In genomic region chr6:140858381-140858971, GRCh38 we compare ENCODE assay signal across 13 cellular contexts.
A peak's percentile ranks its signal among the peaks of the same experiment; 100 is the strongest.
DNase-seq lines count a peak whose midpoint lies in the region; ATAC-seq and TF ChIP-seq lines count a peak whose summit lies in the region.
"Had no signal": no experiment of that assay in that cellular context is flagged by ENCODE, and none has a peak within 500 bp of the region (broad histone marks: within the 10 kb centered on the region; RNA-seq: fewer than 3 reads in every experiment).

No MANE protein-coding gene starts in this region.

- H3K4me3 Mint-ChIP-seq in MCF 10A (ENCODE audit: unreplicated experiment) (peak overlapping the region; percentile 70), Caco-2 (ENCODE audit: unreplicated experiment) (no peak overlapping the region)
- H3K4me3 Mint-ChIP-seq: activated CD8-positive, alpha-beta memory T cell treated with anti-CD3 and anti-CD28 coated beads, Interleukin-2, amount 10 ng/mL, durations not matched to agents 7 days and 5 days; effector memory CD8-positive, alpha-beta T cell had no signal

- no peaks in the 10 kb centered on the region for H3K27me3 ChIP-seq in breast epithelium
- H3K27me3 ChIP-seq in brain microvascular endothelial cell (replicated peaks): no peaks in the 10 kb centered on the region
- H3K27me3 ChIP-seq in layer of hippocampus (ENCODE audit: control insufficient read depth, insufficient read depth, low read length): no peaks in the 10 kb centered on the region
- no peaks in the 10 kb centered on the region for H3K27me3 ChIP-seq in vagina
- no peaks in the 10 kb centered on the region for H3K27me3 ChIP-seq in Caco-2 (replicated peaks; ENCODE audit: control insufficient read depth, insufficient read depth, low read length)

- DNase-seq in MCF 10A (ENCODE audit: unreplicated experiment): peak; percentile 64
- DNase-seq in breast epithelium (ENCODE audit: low spot score in 2 of 2): no peak
- DNase-seq in brain microvascular endothelial cell: no peak
- DNase-seq in vagina (ENCODE audit: extremely low spot score in 2 of 2): no peak
- DNase-seq in Caco-2: no peak
- DNase-seq in activated naive CD4-positive, alpha-beta T cell treated with anti-CD3 and anti-CD28 coated beads, Interleukin-2, amount 50 U/mL, for 16 hours: no peak
- DNase-seq: activated CD8-positive, alpha-beta memory T cell treated with anti-CD3 and anti-CD28 coated beads, Interleukin-2, amount 10 ng/mL, durations not matched to agents 7 days and 5 days; effector memory CD8-positive, alpha-beta T cell; NCI-H1694 treated with DMSO at 0.1 percent for 48 hours had no signal

- POLR2A ChIA-PET in MCF 10A (lab: Yijun Ruan, JAX) (interaction anchor here (0.5 to 2.8 kb wide), 25 partner anchors 9 to 1486 kb away, joined by 3 to 25 read pairs (median 3); partner anchors contain the start of gene CITED2), Caco-2 (lab: Charles Lee) (no interaction called here)

- H3K4me3 ChIP-seq in breast epithelium: no peak overlapping the region
- no peak overlapping the region for H3K4me3 ChIP-seq in brain microvascular endothelial cell (ENCODE audit: low read depth, low read length)
- no peak overlapping the region for H3K4me3 ChIP-seq in vagina
- no peak overlapping the region for H3K4me3 ChIP-seq in Caco-2 (ENCODE audit: low read depth, low read length)
- H3K4me3 ChIP-seq: prostate gland, thoracic aorta had no signal

- peak overlapping the region in 1 of 2 donors; percentile 22 for H3K27ac ChIP-seq in breast epithelium
- H3K27ac ChIP-seq in brain microvascular endothelial cell: peak overlapping the region; percentile 28
- H3K27ac ChIP-seq in layer of hippocampus (ENCODE audit: low read depth, low read length): peak overlapping the region; percentile 30
- peak overlapping the region; percentile 21 for H3K27ac ChIP-seq in vagina
- H3K27ac ChIP-seq: prostate gland had no signal

- TSS peak; percentile 21 for BruUV-seq in MCF 10A (replicated peaks; lab: Mats Ljungman, UMichigan)
- BruUV-seq in Caco-2 (replicated peaks; lab: Mats Ljungman, UMichigan): no TSS peak

- in situ Hi-C loops in brain microvascular endothelial cell (cut with HindIII; ENCODE audit: low pct_ligation_motif_present, low sequenced_read_pairs): no loop called here

- TF ChIP-seq CTCF in MCF 10A (IDR thresholded peaks at IDR 0.05; ENCODE audit: unreplicated experiment) (no peak), breast epithelium (IDR thresholded peaks at IDR 0.05) (no peak), brain microvascular endothelial cell (IDR thresholded peaks at IDR 0.05; ENCODE audit: low read depth, low read length, missing control alignments) (no peak), vagina (IDR thresholded peaks at IDR 0.05) (no peak), Caco-2 (IDR thresholded peaks at IDR 0.05; ENCODE audit: insufficient read depth in 1 of 2, low read depth in 1 of 2, low read length in 1 of 2, severe bottlenecking in 1 of 2, unreplicated experiment in 1 of 2) (no peak)

- ATAC-seq in GM18505 (IDR thresholded peaks at IDR 0.05; ENCODE audit: unreplicated experiment): no peak
- ATAC-seq: activated CD8-positive, alpha-beta memory T cell treated with anti-CD3 and anti-CD28 coated beads, Interleukin-2, amount 10 ng/mL, durations not matched to agents 7 days and 5 days; effector memory CD8-positive, alpha-beta T cell had no signal

- H3K36me3 ChIP-seq in breast epithelium (no peaks in the 10 kb centered on the region), brain microvascular endothelial cell (replicated peaks) (no peaks in the 10 kb centered on the region), vagina (no peaks in the 10 kb centered on the region), Caco-2 (ENCODE audit: control insufficient read depth, insufficient read depth, low read length) (no peaks in the 10 kb centered on the region)
- H3K36me3 ChIP-seq: prostate gland, thoracic aorta had no signal

- CTCF ChIA-PET in MCF 10A (lab: Yijun Ruan, JAX) (interaction anchor here (0.6 to 1.2 kb wide), 3 partner anchors 9 to 1485 kb away, joined by 3 to 4 read pairs (median 4); no protein-coding TSS in a partner anchor), Caco-2 (lab: Charles Lee) (no interaction called here)

- H3K36me3 Mint-ChIP-seq in MCF 10A (ENCODE audit: insufficient read depth, unreplicated experiment) (no peaks in the 10 kb centered on the region), Caco-2 (ENCODE audit: insufficient read depth, unreplicated experiment) (peaks cover 6% of the 10 kb centered on the region)
- H3K36me3 Mint-ChIP-seq: activated CD8-positive, alpha-beta memory T cell treated with anti-CD3 and anti-CD28 coated beads, Interleukin-2, amount 10 ng/mL, durations not matched to agents 7 days and 5 days had no signal

- H3K9me3 ChIP-seq in breast epithelium (no peaks in the 10 kb centered on the region), vagina (no peaks in the 10 kb centered on the region), Caco-2 (peaks cover 25% of the 10 kb centered on the region)
- H3K9me3 ChIP-seq: prostate gland, thoracic aorta had no signal

- H3K27me3 Mint-ChIP-seq in MCF 10A (ENCODE audit: insufficient read depth, unreplicated experiment) (no peaks in the 10 kb centered on the region), Caco-2 (ENCODE audit: insufficient read depth, unreplicated experiment) (no peaks in the 10 kb centered on the region)
- H3K27me3 Mint-ChIP-seq: effector memory CD8-positive, alpha-beta T cell had no signal

- no peaks in the 10 kb centered on the region for H3K9me3 Mint-ChIP-seq in MCF 10A (ENCODE audit: unreplicated experiment)
- H3K9me3 Mint-ChIP-seq in Caco-2 (ENCODE audit: unreplicated experiment): peaks cover 26% of the 10 kb centered on the region
- H3K9me3 Mint-ChIP-seq: effector memory CD8-positive, alpha-beta T cell had no signal

- TF ChIP-seq POLR2A in breast epithelium (IDR thresholded peaks at IDR 0.05) (no peak), vagina (IDR thresholded peaks at IDR 0.05) (no peak), GM18505 (IDR thresholded peaks at IDR 0.05; ENCODE audit: borderline replicate concordance, extremely low read depth, insufficient read depth, insufficient read length) (no peak)

- H3K27ac Mint-ChIP-seq in MCF 10A (ENCODE audit: low read depth, unreplicated experiment) (peak overlapping the region; percentile 72), Caco-2 (ENCODE audit: unreplicated experiment) (no peak overlapping the region)
- H3K27ac Mint-ChIP-seq: activated CD8-positive, alpha-beta memory T cell treated with anti-CD3 and anti-CD28 coated beads, Interleukin-2, amount 10 ng/mL, durations not matched to agents 7 days and 5 days; effector memory CD8-positive, alpha-beta T cell had no signal

- intact Hi-C loops in MCF 10A (cut with micrococcal nuclease): loop anchor here (2.0 kb wide), 1 partner anchor 796 kb away; no protein-coding TSS in a partner anchor
- intact Hi-C loops in breast epithelium (cut with DNase I; ENCODE audit: low total_unique reads): no loop called here
- intact Hi-C loops in vagina (cut with DNase I): no loop called here
- intact Hi-C loops in Caco-2 (cut with micrococcal nuclease; ENCODE audit: unreplicated experiment): no loop called here

- H3K4me1 Mint-ChIP-seq in MCF 10A (ENCODE audit: insufficient read depth, unreplicated experiment) (peaks cover 38% of the 10 kb centered on the region), Caco-2 (ENCODE audit: low read depth, unreplicated experiment) (peaks cover 7% of the 10 kb centered on the region)
- H3K4me1 Mint-ChIP-seq: activated CD8-positive, alpha-beta memory T cell treated with anti-CD3 and anti-CD28 coated beads, Interleukin-2, amount 10 ng/mL, durations not matched to agents 7 days and 5 days had no signal

- H3K4me1 ChIP-seq in breast epithelium (no peaks in the 10 kb centered on the region), vagina (peaks cover 16% of the 10 kb centered on the region), Caco-2 (peaks cover 13% of the 10 kb centered on the region)
- H3K4me1 ChIP-seq: prostate gland had no signal
